20 cellular contexts compared by ENCODE assay signal in the genomic region with DNA sequence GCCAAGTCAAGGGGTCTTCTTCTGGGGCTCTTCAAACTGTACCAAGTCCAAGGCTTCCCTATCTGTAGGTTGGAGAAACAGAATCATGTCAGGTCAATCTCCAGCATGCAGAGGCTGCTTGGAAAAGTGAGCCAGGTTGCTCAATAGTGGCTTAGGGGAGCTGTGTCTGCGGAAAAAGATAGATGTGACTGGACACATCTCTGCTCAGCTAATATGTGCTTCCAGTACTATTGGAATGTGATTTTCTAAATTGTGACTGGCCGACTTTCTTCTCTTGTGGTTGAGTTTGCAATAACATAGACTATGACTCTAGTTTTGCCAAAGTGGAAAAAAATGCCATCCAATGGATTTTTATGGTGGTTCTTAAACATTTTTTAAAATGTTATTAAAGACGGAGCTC.
"Had no signal": no experiment of that assay in that cellular context is flagged by ENCODE, and none has a peak within 500 bp of the region (broad histone marks: within the 10 kb centered on the region; RNA-seq: fewer than 3 reads in every experiment).

No MANE protein-coding gene starts in this region.

- H3K27ac ChIP-seq: brain microvascular endothelial cell, gastrocnemius medialis, left ventricle myocardium inferior, neural progenitor cell, ovary, spleen, upper lobe of right lung had no signal

- DNase-seq: activated CD4-positive, alpha-beta T cell treated with anti-CD3 and anti-CD28 coated beads, Interleukin-2, amount 50 U/mL, for 4 hours; activated naive CD8-positive, alpha-beta T cell treated with anti-CD3 and anti-CD28 coated beads for 36 hours; brain microvascular endothelial cell; cortex of kidney; effector CD4-positive, alpha-beta T cell; gastrocnemius medialis; head of caudate nucleus; kidney glomerular epithelial cell; left ventricle myocardium inferior; mucosa of descending colon; naive B cell; ovary; spleen; stimulated activated naive B cell treated with anti-CD40 and anti-IgM and Interleukin-4, amounts not matched to agents 10 μg/mL and 1 μg/mL and 100 μg/mL, for 72 hours; SW 1271; upper lobe of right lung had no signal

- H3K4me3 Mint-ChIP-seq: activated naive CD8-positive, alpha-beta T cell treated with anti-CD3 and anti-CD28 coated beads for 36 hours; central memory CD8-positive, alpha-beta T cell; memory B cell; naive B cell; neural progenitor cell; stimulated activated naive B cell treated with anti-CD40 and anti-IgM and Interleukin-4, amounts not matched to agents 10 μg/mL and 1 μg/mL and 100 μg/mL, for 72 hours had no signal

- H3K4me3 ChIP-seq: gastrocnemius medialis, left ventricle myocardium inferior, mucosa of descending colon, neural progenitor cell, ovary, spleen, upper lobe of right lung had no signal

- H3K4me1 Mint-ChIP-seq: central memory CD8-positive, alpha-beta T cell; memory B cell; naive B cell; stimulated activated naive B cell treated with anti-CD40 and anti-IgM and Interleukin-4, amounts not matched to agents 10 μg/mL and 1 μg/mL and 100 μg/mL, for 72 hours had no signal

- H3K27ac Mint-ChIP-seq: activated naive CD8-positive, alpha-beta T cell treated with anti-CD3 and anti-CD28 coated beads for 36 hours; memory B cell; naive B cell; neural progenitor cell; stimulated activated naive B cell treated with anti-CD40 and anti-IgM and Interleukin-4, amounts not matched to agents 10 μg/mL and 1 μg/mL and 100 μg/mL, for 72 hours had no signal

- H3K36me3 Mint-ChIP-seq: activated naive CD8-positive, alpha-beta T cell treated with anti-CD3 and anti-CD28 coated beads for 36 hours; memory B cell; naive B cell; neural progenitor cell; stimulated activated naive B cell treated with anti-CD40 and anti-IgM and Interleukin-4, amounts not matched to agents 10 μg/mL and 1 μg/mL and 100 μg/mL, for 72 hours had no signal

- H3K9me3 Mint-ChIP-seq: activated naive CD8-positive, alpha-beta T cell treated with anti-CD3 and anti-CD28 coated beads for 36 hours; central memory CD8-positive, alpha-beta T cell; neural progenitor cell had no signal

- H3K4me1 ChIP-seq: gastrocnemius medialis, left ventricle myocardium inferior, neural progenitor cell, spleen, upper lobe of right lung had no signal

- H2AFZ ChIP-seq: neural progenitor cell had no signal

- H3K27me3 ChIP-seq: brain microvascular endothelial cell, gastrocnemius medialis, neural progenitor cell, ovary, upper lobe of right lung had no signal

- H3K36me3 ChIP-seq: brain microvascular endothelial cell, gastrocnemius medialis, left ventricle myocardium inferior, neural progenitor cell, ovary, spleen, upper lobe of right lung had no signal

- H3K4me2 ChIP-seq: neural progenitor cell had no signal

- H3K9me3 ChIP-seq: gastrocnemius medialis, left ventricle myocardium inferior, mucosa of descending colon, ovary, spleen, upper lobe of right lung had no signal

- ATAC-seq: gastrocnemius medialis; mucosa of descending colon; sciatic nerve; stimulated activated naive B cell treated with anti-CD40 and anti-IgM and Interleukin-4, amounts not matched to agents 10 μg/mL and 1 μg/mL and 100 μg/mL, for 72 hours; upper lobe of right lung had no signal

- H3K9ac ChIP-seq: neural progenitor cell had no signal
